Comparison of ENCODE assay signal across 1 cellular context in the genomic region with DNA sequence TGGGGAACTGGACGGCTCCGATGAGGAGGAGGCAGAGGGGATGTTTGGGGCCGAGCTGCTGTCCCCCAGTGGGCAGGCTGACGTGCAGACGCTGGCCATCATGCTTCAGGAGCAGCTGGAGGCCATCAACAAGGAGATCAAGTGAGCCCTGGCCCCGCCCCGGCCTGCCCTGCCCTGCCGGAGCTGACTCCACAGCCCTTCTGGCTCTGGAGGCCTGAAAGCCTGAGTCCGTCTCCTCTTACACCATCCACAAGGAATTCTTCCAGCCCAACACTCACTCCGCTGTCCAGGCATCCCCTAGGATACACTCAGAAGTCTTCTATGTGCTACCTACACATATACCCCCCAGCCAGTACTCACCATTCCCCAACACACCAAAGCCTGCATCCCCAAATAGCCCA.
TF ChIP-seq lines count a peak whose summit lies in the region.

No MANE protein-coding gene starts in this region.

TF ChIP-seq in IMR-90, 13 proteins besides CTCF, POLR2A, EP300 and RAD21:
- TF ChIP-seq MAZ (IDR thresholded peaks at IDR 0.05; ENCODE audit: borderline replicate concordance, low read depth, low read length) = no peak
- TF ChIP-seq FOS (IDR thresholded peaks at IDR 0.05; ENCODE audit: low read depth, low read length) = no peak
- no peak for TF ChIP-seq MXI1 (IDR thresholded peaks at IDR 0.05; ENCODE audit: borderline replicate concordance, low read depth, low read length)
- no peak for TF ChIP-seq RFX5 (IDR thresholded peaks at IDR 0.05; ENCODE audit: low read depth, low read length)
- TF ChIP-seq MAFK (IDR thresholded peaks at IDR 0.05; ENCODE audit: low read depth, low read length) = no peak
- TF ChIP-seq CEBPB (IDR thresholded peaks at IDR 0.05; ENCODE audit: low read depth, low read length) = no peak
- TF ChIP-seq BHLHE40 (IDR thresholded peaks at IDR 0.05; ENCODE audit: low read depth, low read length) = no peak
- TF ChIP-seq SMC3 (IDR thresholded peaks at IDR 0.05; ENCODE audit: low read depth, low read length) = no peak
- TF ChIP-seq CHD1 (IDR thresholded peaks at IDR 0.05; ENCODE audit: low read depth, low read length) = no peak
- no peak for TF ChIP-seq RCOR1 (IDR thresholded peaks at IDR 0.05; ENCODE audit: insufficient replicate concordance, low read length)
- TF ChIP-seq, protein P1, sequence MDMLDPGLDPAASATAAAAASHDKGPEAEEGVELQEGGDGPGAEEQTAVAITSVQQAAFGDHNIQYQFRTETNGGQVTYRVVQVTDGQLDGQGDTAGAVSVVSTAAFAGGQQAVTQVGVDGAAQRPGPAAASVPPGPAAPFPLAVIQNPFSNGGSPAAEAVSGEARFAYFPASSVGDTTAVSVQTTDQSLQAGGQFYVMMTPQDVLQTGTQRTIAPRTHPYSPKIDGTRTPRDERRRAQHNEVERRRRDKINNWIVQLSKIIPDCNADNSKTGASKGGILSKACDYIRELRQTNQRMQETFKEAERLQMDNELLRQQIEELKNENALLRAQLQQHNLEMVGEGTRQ (IDR thresholded peaks at IDR 0.05; ENCODE audit: low read depth, low read length) = no peak
- no peak for TF ChIP-seq NFE2L2 (IDR thresholded peaks at IDR 0.05; ENCODE audit: low read depth, low read length)
- TF ChIP-seq, protein P2, sequence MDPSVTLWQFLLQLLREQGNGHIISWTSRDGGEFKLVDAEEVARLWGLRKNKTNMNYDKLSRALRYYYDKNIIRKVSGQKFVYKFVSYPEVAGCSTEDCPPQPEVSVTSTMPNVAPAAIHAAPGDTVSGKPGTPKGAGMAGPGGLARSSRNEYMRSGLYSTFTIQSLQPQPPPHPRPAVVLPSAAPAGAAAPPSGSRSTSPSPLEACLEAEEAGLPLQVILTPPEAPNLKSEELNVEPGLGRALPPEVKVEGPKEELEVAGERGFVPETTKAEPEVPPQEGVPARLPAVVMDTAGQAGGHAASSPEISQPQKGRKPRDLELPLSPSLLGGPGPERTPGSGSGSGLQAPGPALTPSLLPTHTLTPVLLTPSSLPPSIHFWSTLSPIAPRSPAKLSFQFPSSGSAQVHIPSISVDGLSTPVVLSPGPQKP (IDR thresholded peaks at IDR 0.05; ENCODE audit: borderline replicate concordance, low read depth, low read length) = no peak
